In genomic region chrX:72137846-72138455, GRCh38 we compare ENCODE assay signal across 25 cellular contexts.
"Had no signal": no experiment of that assay in that cellular context is flagged by ENCODE, and none has a peak within 500 bp of the region (broad histone marks: within the 10 kb centered on the region; RNA-seq: fewer than 3 reads in every experiment).

No MANE protein-coding gene starts in this region.

- H3K4me3 ChIP-seq: ascending aorta, cardiac muscle cell, SJCRH30 had no signal

- H3K27ac ChIP-seq: ascending aorta, cardiac muscle cell, KMS-11, SJCRH30 had no signal

- DNase-seq: activated CD4-positive, alpha-beta T cell treated with anti-CD3 and anti-CD28 coated beads, Interleukin-2, amount 10 ng/mL, durations not matched to agents 24 days and 14 days; activated CD4-positive, alpha-beta T cell treated with anti-CD3 and anti-CD28 coated beads, Interleukin-2, amount 50 U/mL, for 4 hours; activated CD8-positive, alpha-beta T cell treated with anti-CD3 and anti-CD28 coated beads for 36 hours; activated gamma-delta T cell; activated naive CD4-positive, alpha-beta T cell treated with Interleukin-2 at 50 U/mL for 16 hours; activated naive CD8-positive, alpha-beta T cell treated with anti-CD3 and anti-CD28 coated beads, Interleukin-2, amount 10 ng/mL, durations not matched to agents 7 days and 5 days; activated T-cell treated with anti-CD3 and anti-CD28 coated beads, Interleukin-2, amount 50 U/mL, for 24 hours; amygdala; MM.1S; MV-4-11; NCI-H1092 treated with DMSO at 0.1 percent for 48 hours; NCI-H1417; NCI-H146; NCI-H1930; NCI-H2081 treated with DMSO at 0.1 percent for 48 hours; NCI-H2227 treated with DMSO at 0.1 percent for 48 hours; NCI-H526 treated with DMSO at 0.1 percent for 48 hours; NCI-H774; SHP77; SJCRH30; SK-N-SH had no signal

- ATAC-seq: activated CD8-positive, alpha-beta T cell treated with anti-CD3 and anti-CD28 coated beads for 36 hours; Panc1 had no signal

- H3K27me3 ChIP-seq: ascending aorta, cardiac muscle cell, SJCRH30 had no signal

- H3K4me1 ChIP-seq: ascending aorta had no signal

- H3K9me3 ChIP-seq: ascending aorta, SJCRH30, SK-N-SH had no signal

- H3K36me3 ChIP-seq: cardiac muscle cell, SJCRH30 had no signal
